ENCODE assay signal across 18 cellular contexts in the genomic region with DNA sequence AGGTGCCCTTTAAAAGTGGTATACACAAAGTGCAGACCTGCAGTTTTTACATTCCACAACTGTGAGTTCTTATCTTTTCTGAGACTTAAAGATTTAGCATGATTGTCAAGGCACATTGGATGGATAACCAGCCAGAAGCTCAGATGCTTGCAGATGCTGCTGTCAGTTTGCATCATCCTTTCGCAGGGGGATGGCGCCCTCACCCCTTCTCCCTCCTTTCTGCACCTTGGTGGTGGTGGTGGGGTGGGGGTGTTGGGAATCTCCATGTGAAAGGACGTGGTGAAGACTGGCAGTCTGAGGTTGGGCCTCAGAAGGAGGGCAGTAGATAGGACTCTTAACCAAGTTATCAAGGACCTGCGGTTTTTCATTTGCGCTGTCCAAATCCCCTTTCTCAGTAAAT.
"Had no signal": no experiment of that assay in that cellular context is flagged by ENCODE, and none has a peak within 500 bp of the region (broad histone marks: within the 10 kb centered on the region; RNA-seq: fewer than 3 reads in every experiment).

No MANE protein-coding gene starts in this region.

- H3K27me3 Mint-ChIP-seq: activated naive CD4-positive, alpha-beta T cell treated with anti-CD3 and anti-CD28 coated beads, Interleukin-2, amount 50 U/mL, for 24 hours; brain had no signal

- DNase-seq: activated gamma-delta T cell treated with Interleukin-2 at 50 U/mL for 16 hours; activated T-cell treated with anti-CD3 and anti-CD28 coated beads, Interleukin-2, amount 50 U/mL, for 1 hour; aorta; foreskin keratinocyte; left ventricle myocardium superior; mammary epithelial cell; pancreas; psoas muscle; spleen; stimulated activated CD4-positive, alpha-beta T cell treated with anti-CD3 and anti-CD28 coated beads, Interleukin-4, amount 100 ng/mL, for 1 hour; stimulated activated naive CD4-positive, alpha-beta T cell treated with Interleukin-2 at 50 U/mL for 16 hours; upper lobe of right lung had no signal

- H3K9me3 Mint-ChIP-seq: activated naive CD4-positive, alpha-beta T cell treated with anti-CD3 and anti-CD28 coated beads, Interleukin-2, amount 50 U/mL, for 24 hours; brain; nephron had no signal

- H3K36me3 ChIP-seq: pancreas, right atrium auricular region, spleen, thoracic aorta, upper lobe of right lung had no signal

- ATAC-seq: foreskin keratinocyte, left ventricle myocardium superior, pancreas, psoas muscle, upper lobe of right lung had no signal

- H3K4me1 ChIP-seq: pancreas, spleen had no signal

- H3K27ac Mint-ChIP-seq: activated naive CD4-positive, alpha-beta T cell treated with anti-CD3 and anti-CD28 coated beads, Interleukin-2, amount 50 U/mL, for 24 hours; brain; nephron had no signal

- H3K4me3 Mint-ChIP-seq: activated naive CD4-positive, alpha-beta T cell treated with anti-CD3 and anti-CD28 coated beads, Interleukin-2, amount 50 U/mL, for 24 hours; brain; nephron had no signal

- H3K4me1 Mint-ChIP-seq: activated naive CD4-positive, alpha-beta T cell treated with anti-CD3 and anti-CD28 coated beads, Interleukin-2, amount 50 U/mL, for 24 hours had no signal

- H3K27me3 ChIP-seq: foreskin keratinocyte, pancreas, right atrium auricular region, spleen had no signal

- H3K27ac ChIP-seq: foreskin keratinocyte, pancreas, psoas muscle, right atrium auricular region, spleen, upper lobe of right lung had no signal

- H3K4me3 ChIP-seq: pancreas, psoas muscle, right atrium auricular region, spleen, thoracic aorta, upper lobe of right lung had no signal

- FAIRE-seq: pancreas, TTC549 had no signal

- H3K9me3 ChIP-seq: pancreas, psoas muscle, right atrium auricular region, spleen, thoracic aorta, upper lobe of right lung had no signal

- H3K36me3 Mint-ChIP-seq: activated naive CD4-positive, alpha-beta T cell treated with anti-CD3 and anti-CD28 coated beads, Interleukin-2, amount 50 U/mL, for 24 hours; brain had no signal
